ENCODE assay signal across 24 cellular contexts in the genomic region with DNA sequence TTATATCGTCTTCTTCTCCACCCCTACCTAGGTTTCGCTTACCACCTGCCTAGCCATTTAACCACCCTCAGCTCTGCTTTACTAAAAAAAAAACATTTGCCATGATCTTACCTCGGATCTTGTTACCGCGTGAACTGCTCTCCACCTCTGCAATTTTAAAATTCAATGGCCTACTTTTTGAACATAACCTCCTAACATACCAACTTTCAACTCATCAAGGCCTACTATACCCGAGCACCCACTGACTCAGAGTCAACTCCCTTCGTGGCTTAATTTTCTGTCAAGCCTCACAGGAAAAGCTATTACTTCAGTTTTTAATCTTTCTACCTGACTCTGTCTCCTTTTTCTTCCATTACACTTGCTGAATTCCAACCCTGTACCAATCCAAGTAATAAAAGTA.
"Had no signal": no experiment of that assay in that cellular context is flagged by ENCODE, and none has a peak within 500 bp of the region (broad histone marks: within the 10 kb centered on the region; RNA-seq: fewer than 3 reads in every experiment).

No MANE protein-coding gene starts in this region.

- H3K4me3 Mint-ChIP-seq: activated CD4-positive, alpha-beta memory T cell treated with anti-CD3 and anti-CD28 coated beads, Interleukin-2, amount 10 ng/mL, durations not matched to agents 7 days and 5 days; activated CD4-positive, alpha-beta T cell treated with anti-CD3 and anti-CD28 coated beads, Interleukin-2, amount 10 ng/mL, durations not matched to agents 7 days and 5 days; activated naive CD4-positive, alpha-beta T cell treated with anti-CD3 and anti-CD28 coated beads for 36 hours; activated naive CD4-positive, alpha-beta T cell treated with anti-CD3 and anti-CD28 coated beads, Interleukin-2, amount 50 U/mL, for 24 hours; activated naive CD8-positive, alpha-beta T cell treated with anti-CD3 and anti-CD28 coated beads for 36 hours; activated naive CD8-positive, alpha-beta T cell treated with anti-CD3 and anti-CD28 coated beads, Interleukin-2, amount 50 U/mL, for 24 hours; activated T-helper 1 cell treated with anti-CD3 and anti-CD28 coated beads, Interleukin-12 subunit alpha, Interleukin-12 subunit beta, Interleukin-2, Interleukin-4 antibody, amounts not matched to agents 30 ng/mL and 10 ng/mL and 1 ng/mL, durations not matched to agents 14 hours and 24 hours and 36 hours had no signal

- ATAC-seq: activated naive CD8-positive, alpha-beta T cell treated with anti-CD3 and anti-CD28 coated beads, Interleukin-2, amount 50 U/mL, for 24 hours; body of pancreas; esophagus mucosa had no signal

- H3K4me1 ChIP-seq: adrenal gland, body of pancreas had no signal

- H3K27ac ChIP-seq: adrenal gland, body of pancreas had no signal

- DNase-seq: activated CD4-positive, alpha-beta memory T cell treated with anti-CD3 and anti-CD28 coated beads, Interleukin-2, amount 10 ng/mL, durations not matched to agents 7 days and 5 days; activated CD4-positive, alpha-beta T cell treated with anti-CD3 and anti-CD28 coated beads for 1 hour; activated CD4-positive, alpha-beta T cell treated with anti-CD3 and anti-CD28 coated beads for 4 hours; activated CD4-positive, alpha-beta T cell treated with anti-CD3 and anti-CD28 coated beads, Interleukin-2, amount 10 ng/mL, durations not matched to agents 7 days and 5 days; activated CD4-positive, alpha-beta T cell treated with anti-CD3 and anti-CD28 coated beads, Interleukin-2, amount 50 U/mL, for 4 hours; activated CD8-positive, alpha-beta memory T cell treated with anti-CD3 and anti-CD28 coated beads, Interleukin-2, amount 50 U/mL, for 48 hours; activated effector memory CD4-positive, alpha-beta T cell treated with anti-CD3 and anti-CD28 coated beads, Interleukin-2, amount 50 U/mL, for 16 hours; activated naive CD4-positive, alpha-beta T cell treated with anti-CD3 and anti-CD28 coated beads for 36 hours; activated naive CD8-positive, alpha-beta T cell treated with anti-CD3 and anti-CD28 coated beads for 36 hours; activated naive CD8-positive, alpha-beta T cell treated with anti-CD3 and anti-CD28 coated beads, Interleukin-2, amount 50 U/mL, for 24 hours; activated T-cell treated with anti-CD3 and anti-CD28 coated beads for 4 hours; activated T-cell treated with anti-CD3 and anti-CD28 coated beads, Interleukin-2, amount 50 U/mL, for 48 hours; adrenal gland; amygdala; aorta; body of pancreas; effector CD8-positive, alpha-beta T cell; T-helper 1 cell had no signal

- H3K4me1 Mint-ChIP-seq: activated naive CD4-positive, alpha-beta T cell treated with anti-CD3 and anti-CD28 coated beads, Interleukin-2, amount 50 U/mL, for 24 hours; activated naive CD8-positive, alpha-beta T cell treated with anti-CD3 and anti-CD28 coated beads for 36 hours; activated naive CD8-positive, alpha-beta T cell treated with anti-CD3 and anti-CD28 coated beads, Interleukin-2, amount 50 U/mL, for 24 hours had no signal

- H3K9me3 ChIP-seq: adrenal gland, body of pancreas had no signal

- FAIRE-seq: colon, frontal cortex had no signal

- H3K9me3 Mint-ChIP-seq: activated CD4-positive, alpha-beta memory T cell treated with anti-CD3 and anti-CD28 coated beads, Interleukin-2, amount 10 ng/mL, durations not matched to agents 7 days and 5 days; activated CD4-positive, alpha-beta T cell treated with anti-CD3 and anti-CD28 coated beads, Interleukin-2, amount 10 ng/mL, durations not matched to agents 7 days and 5 days; activated naive CD4-positive, alpha-beta T cell treated with anti-CD3 and anti-CD28 coated beads for 36 hours; activated naive CD4-positive, alpha-beta T cell treated with anti-CD3 and anti-CD28 coated beads, Interleukin-2, amount 50 U/mL, for 24 hours; activated naive CD8-positive, alpha-beta T cell treated with anti-CD3 and anti-CD28 coated beads for 36 hours; activated naive CD8-positive, alpha-beta T cell treated with anti-CD3 and anti-CD28 coated beads, Interleukin-2, amount 50 U/mL, for 24 hours; activated T-helper 1 cell treated with anti-CD3 and anti-CD28 coated beads, Interleukin-12 subunit alpha, Interleukin-12 subunit beta, Interleukin-2, Interleukin-4 antibody, amounts not matched to agents 30 ng/mL and 10 ng/mL and 1 ng/mL, durations not matched to agents 14 hours and 24 hours and 36 hours; activated T-helper 2 cell treated with anti-CD3 and anti-CD28 coated beads, Interferon-gamma antibody, Interleukin-2, Interleukin-4, amounts not matched to agents 10 μg/mL and 5 μg/mL and 100 μg/mL, durations not matched to agents 14 hours and 24 hours and 36 hours had no signal

- H3K27me3 Mint-ChIP-seq: activated CD4-positive, alpha-beta memory T cell treated with anti-CD3 and anti-CD28 coated beads, Interleukin-2, amount 10 ng/mL, durations not matched to agents 7 days and 5 days; activated CD4-positive, alpha-beta T cell treated with anti-CD3 and anti-CD28 coated beads, Interleukin-2, amount 10 ng/mL, durations not matched to agents 7 days and 5 days; activated naive CD4-positive, alpha-beta T cell treated with anti-CD3 and anti-CD28 coated beads, Interleukin-2, amount 50 U/mL, for 24 hours; activated naive CD8-positive, alpha-beta T cell treated with anti-CD3 and anti-CD28 coated beads for 36 hours; activated naive CD8-positive, alpha-beta T cell treated with anti-CD3 and anti-CD28 coated beads, Interleukin-2, amount 50 U/mL, for 24 hours had no signal

- H3K27ac Mint-ChIP-seq: activated CD4-positive, alpha-beta memory T cell treated with anti-CD3 and anti-CD28 coated beads, Interleukin-2, amount 10 ng/mL, durations not matched to agents 7 days and 5 days; activated CD4-positive, alpha-beta T cell treated with anti-CD3 and anti-CD28 coated beads, Interleukin-2, amount 10 ng/mL, durations not matched to agents 7 days and 5 days; activated naive CD4-positive, alpha-beta T cell treated with anti-CD3 and anti-CD28 coated beads for 36 hours; activated naive CD4-positive, alpha-beta T cell treated with anti-CD3 and anti-CD28 coated beads, Interleukin-2, amount 50 U/mL, for 24 hours; activated naive CD8-positive, alpha-beta T cell treated with anti-CD3 and anti-CD28 coated beads for 36 hours; activated naive CD8-positive, alpha-beta T cell treated with anti-CD3 and anti-CD28 coated beads, Interleukin-2, amount 50 U/mL, for 24 hours; activated T-helper 1 cell treated with anti-CD3 and anti-CD28 coated beads, Interleukin-12 subunit alpha, Interleukin-12 subunit beta, Interleukin-2, Interleukin-4 antibody, amounts not matched to agents 30 ng/mL and 10 ng/mL and 1 ng/mL, durations not matched to agents 14 hours and 24 hours and 36 hours; activated T-helper 2 cell treated with anti-CD3 and anti-CD28 coated beads, Interferon-gamma antibody, Interleukin-2, Interleukin-4, amounts not matched to agents 10 μg/mL and 5 μg/mL and 100 μg/mL, durations not matched to agents 14 hours and 24 hours and 36 hours had no signal

- H3K27me3 ChIP-seq: adrenal gland, body of pancreas had no signal

- H3K4me3 ChIP-seq: adrenal gland, body of pancreas had no signal
